13 cellular contexts compared by ENCODE assay signal in the genomic region with DNA sequence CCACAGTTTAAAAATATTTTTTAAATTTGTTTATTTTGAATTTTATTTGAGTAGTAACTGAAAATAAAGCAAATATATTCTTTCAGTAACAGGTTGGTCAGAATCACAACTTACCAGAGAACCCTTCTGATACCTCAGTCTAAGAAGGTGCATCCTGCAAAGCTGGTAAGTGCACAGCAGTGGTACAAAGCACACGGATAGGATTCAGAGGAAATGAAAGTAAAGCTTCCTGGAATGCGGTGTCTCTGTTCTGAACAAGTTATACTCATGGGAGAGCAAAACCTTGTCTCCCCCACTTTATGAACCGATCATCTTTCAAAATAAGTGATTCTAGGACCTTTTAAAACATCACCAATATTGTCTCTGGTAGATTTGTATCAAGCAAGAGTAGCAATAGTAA.
DNase-seq lines count a peak whose midpoint lies in the region; ATAC-seq and TF ChIP-seq lines count a peak whose summit lies in the region.
"Had no signal": no experiment of that assay in that cellular context is flagged by ENCODE, and none has a peak within 500 bp of the region (broad histone marks: within the 10 kb centered on the region; RNA-seq: fewer than 3 reads in every experiment).

No MANE protein-coding gene starts in this region.

- no peaks in the 10 kb centered on the region for H3K9me3 ChIP-seq in skeletal muscle tissue (ENCODE audit: control insufficient read depth in 3 of 3, low read length in 3 of 3)
- H3K9me3 ChIP-seq: uterus had no signal

- no peaks in the 10 kb centered on the region for H3F3A ChIP-seq in GM23338 (replicated peaks; ENCODE audit: low read depth)

- H3K4me1 ChIP-seq in GM23338 (ENCODE audit: insufficient read depth) = no peaks in the 10 kb centered on the region
- no peaks in the 10 kb centered on the region for H3K4me1 ChIP-seq in skeletal muscle tissue (ENCODE audit: control insufficient read depth in 3 of 3, insufficient read depth in 3 of 3, low read length in 3 of 3)
- H3K4me1 ChIP-seq: uterus had no signal

- no peaks in the 10 kb centered on the region for H4K20me1 ChIP-seq in GM23338 (replicated peaks; ENCODE audit: insufficient read depth)

- H3K36me3 ChIP-seq in GM23338 (ENCODE audit: insufficient read depth) (no peaks in the 10 kb centered on the region), skeletal muscle tissue (ENCODE audit: control insufficient read depth in 3 of 3, insufficient read depth in 3 of 3, low read length in 3 of 3) (no peaks in the 10 kb centered on the region)
- H3K36me3 ChIP-seq: uterus had no signal

- H3K4me3 Mint-ChIP-seq in GM23338 = no peak overlapping the region
- H3K4me3 Mint-ChIP-seq: WTC11 had no signal

- no peaks in the 10 kb centered on the region for H3K4me1 Mint-ChIP-seq in GM23338
- H3K4me1 Mint-ChIP-seq: WTC11 had no signal

- ATAC-seq in GM23338 (no peak), HG03045 (IDR thresholded peaks at IDR 0.05; ENCODE audit: unreplicated experiment) (no peak), GM21447 (IDR thresholded peaks at IDR 0.05; ENCODE audit: unreplicated experiment) (no peak)
- ATAC-seq: WTC11 had no signal

- H3K27me3 Mint-ChIP-seq in GM23338 (ENCODE audit: insufficient read depth, low read depth, poor library complexity) = no peaks in the 10 kb centered on the region

- TF ChIP-seq CTCF in GM23338 (conservative IDR thresholded peaks at IDR 0.05; ENCODE audit: low read depth in 2 of 2) = no peak
- TF ChIP-seq CTCF in fibroblast of mammary gland (conservative IDR thresholded peaks at IDR 0.05; ENCODE audit: control insufficient read depth, insufficient read depth, low read depth, low read length) = no peak

- H3K9me2 ChIP-seq in GM23338 (ENCODE audit: insufficient read depth) = no peaks in the 10 kb centered on the region

- H2AFZ ChIP-seq in GM23338 = no peak overlapping the region

- no peak overlapping the region for H3K9ac ChIP-seq in skeletal muscle tissue (ENCODE audit: low read depth in 1 of 3, low read length in 3 of 3)

- H3K27ac ChIP-seq in GM23338 (ENCODE audit: low read depth) = no peak overlapping the region
- H3K27ac ChIP-seq in skeletal muscle tissue (ENCODE audit: low read depth, low read length) = no peak overlapping the region
- H3K27ac ChIP-seq: uterus had no signal

- no peak overlapping the region for H3K4me2 ChIP-seq in GM23338

- no peaks in the 10 kb centered on the region; the same call in 2 of the 3 replicates for H3K36me3 Mint-ChIP-seq in GM23338 (ENCODE audit: low read depth)
- H3K36me3 Mint-ChIP-seq: WTC11 had no signal

- H3K4me3 ChIP-seq in GM23338 (no peak overlapping the region), fibroblast of mammary gland (ENCODE audit: control insufficient read depth, low read depth, low read length) (peak overlapping the region; percentile 16), skeletal muscle tissue (ENCODE audit: low read length in 3 of 3) (peak overlapping the region in 2 of 3 donors; percentile 13 to 61)
- H3K4me3 ChIP-seq: uterus had no signal

- H3K27me3 ChIP-seq in GM23338 (ENCODE audit: insufficient read depth) = no peaks in the 10 kb centered on the region
- no peaks in the 10 kb centered on the region for H3K27me3 ChIP-seq in skeletal muscle tissue (ENCODE audit: control insufficient read depth in 3 of 3, insufficient read depth in 3 of 3, low read length in 3 of 3)
- H3K27me3 ChIP-seq: uterus had no signal

- DNase-seq in GM23338 (ENCODE audit: low spot score) = peak; percentile 2
- peak; percentile 60 to 65 for DNase-seq in SHP77 (lab: John Stamatoyannopoulos, UW)
- DNase-seq in fibroblast of mammary gland (ENCODE audit: low read depth) = peak; percentile 51
- DNase-seq in NCI-H446 (lab: John Stamatoyannopoulos, UW) = no peak
- DNase-seq: DND-41, NCI-H2029 treated with DMSO at 0.1 percent for 48 hours, retina, SIG-M5, uterus had no signal

- H3K9me3 Mint-ChIP-seq in GM23338 = no peaks in the 10 kb centered on the region

- H3K79me2 ChIP-seq in GM23338 (replicated peaks; ENCODE audit: insufficient read depth) = no peaks in the 10 kb centered on the region

- no peak overlapping the region for H3K27ac Mint-ChIP-seq in GM23338
- H3K27ac Mint-ChIP-seq: WTC11 had no signal

TF ChIP-seq in GM23338, 12 proteins besides CTCF, POLR2A, EP300 and RAD21 (continues in another document):
- TF ChIP-seq, protein P1, sequence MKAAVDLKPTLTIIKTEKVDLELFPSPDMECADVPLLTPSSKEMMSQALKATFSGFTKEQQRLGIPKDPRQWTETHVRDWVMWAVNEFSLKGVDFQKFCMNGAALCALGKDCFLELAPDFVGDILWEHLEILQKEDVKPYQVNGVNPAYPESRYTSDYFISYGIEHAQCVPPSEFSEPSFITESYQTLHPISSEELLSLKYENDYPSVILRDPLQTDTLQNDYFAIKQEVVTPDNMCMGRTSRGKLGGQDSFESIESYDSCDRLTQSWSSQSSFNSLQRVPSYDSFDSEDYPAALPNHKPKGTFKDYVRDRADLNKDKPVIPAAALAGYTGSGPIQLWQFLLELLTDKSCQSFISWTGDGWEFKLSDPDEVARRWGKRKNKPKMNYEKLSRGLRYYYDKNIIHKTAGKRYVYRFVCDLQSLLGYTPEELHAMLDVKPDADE (IDR thresholded peaks at IDR 0.05) = no peak
- TF ChIP-seq NANOG (IDR thresholded peaks at IDR 0.05; ENCODE audit: borderline replicate concordance) = no peak
- no peak for TF ChIP-seq ZNF114 (CRISPR knock-in tag; IDR thresholded peaks at IDR 0.05)
- no peak for TF ChIP-seq CREB1 (CRISPR knock-in tag; IDR thresholded peaks at IDR 0.05; ENCODE audit: low read depth)
- no peak for TF ChIP-seq JUNB (IDR thresholded peaks at IDR 0.05; ENCODE audit: unreplicated experiment)
- TF ChIP-seq, protein P2, sequence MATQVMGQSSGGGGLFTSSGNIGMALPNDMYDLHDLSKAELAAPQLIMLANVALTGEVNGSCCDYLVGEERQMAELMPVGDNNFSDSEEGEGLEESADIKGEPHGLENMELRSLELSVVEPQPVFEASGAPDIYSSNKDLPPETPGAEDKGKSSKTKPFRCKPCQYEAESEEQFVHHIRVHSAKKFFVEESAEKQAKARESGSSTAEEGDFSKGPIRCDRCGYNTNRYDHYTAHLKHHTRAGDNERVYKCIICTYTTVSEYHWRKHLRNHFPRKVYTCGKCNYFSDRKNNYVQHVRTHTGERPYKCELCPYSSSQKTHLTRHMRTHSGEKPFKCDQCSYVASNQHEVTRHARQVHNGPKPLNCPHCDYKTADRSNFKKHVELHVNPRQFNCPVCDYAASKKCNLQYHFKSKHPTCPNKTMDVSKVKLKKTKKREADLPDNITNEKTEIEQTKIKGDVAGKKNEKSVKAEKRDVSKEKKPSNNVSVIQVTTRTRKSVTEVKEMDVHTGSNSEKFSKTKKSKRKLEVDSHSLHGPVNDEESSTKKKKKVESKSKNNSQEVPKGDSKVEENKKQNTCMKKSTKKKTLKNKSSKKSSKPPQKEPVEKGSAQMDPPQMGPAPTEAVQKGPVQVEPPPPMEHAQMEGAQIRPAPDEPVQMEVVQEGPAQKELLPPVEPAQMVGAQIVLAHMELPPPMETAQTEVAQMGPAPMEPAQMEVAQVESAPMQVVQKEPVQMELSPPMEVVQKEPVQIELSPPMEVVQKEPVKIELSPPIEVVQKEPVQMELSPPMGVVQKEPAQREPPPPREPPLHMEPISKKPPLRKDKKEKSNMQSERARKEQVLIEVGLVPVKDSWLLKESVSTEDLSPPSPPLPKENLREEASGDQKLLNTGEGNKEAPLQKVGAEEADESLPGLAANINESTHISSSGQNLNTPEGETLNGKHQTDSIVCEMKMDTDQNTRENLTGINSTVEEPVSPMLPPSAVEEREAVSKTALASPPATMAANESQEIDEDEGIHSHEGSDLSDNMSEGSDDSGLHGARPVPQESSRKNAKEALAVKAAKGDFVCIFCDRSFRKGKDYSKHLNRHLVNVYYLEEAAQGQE (IDR thresholded peaks at IDR 0.05; ENCODE audit: unreplicated experiment) = no peak
- no peak for TF ChIP-seq EZH2phosphoT487 (IDR thresholded peaks at IDR 0.05; ENCODE audit: unreplicated experiment)
- no peak for TF ChIP-seq STAT1 (IDR thresholded peaks at IDR 0.05; ENCODE audit: unreplicated experiment)
- no peak for TF ChIP-seq POLR2AphosphoS5 (IDR thresholded peaks at IDR 0.05; ENCODE audit: low read depth)
- TF ChIP-seq EZH2 (IDR thresholded peaks at IDR 0.05; ENCODE audit: low read depth, unreplicated experiment) = no peak
- TF ChIP-seq ZNF331 (CRISPR knock-in tag; IDR thresholded peaks at IDR 0.05; ENCODE audit: low read depth) = no peak

Comparison
In these comparisons a context has a peak if more than half of its experiments do, and no peak if none do; other contexts are left out.
1. DNase-seq: peak in GM23338 (single experiment), SHP77 (2 of 2) and fibroblast of mammary gland (single experiment); none in NCI-H446 (0 of 2).